1 cellular context compared by ENCODE assay signal in the genomic region with DNA sequence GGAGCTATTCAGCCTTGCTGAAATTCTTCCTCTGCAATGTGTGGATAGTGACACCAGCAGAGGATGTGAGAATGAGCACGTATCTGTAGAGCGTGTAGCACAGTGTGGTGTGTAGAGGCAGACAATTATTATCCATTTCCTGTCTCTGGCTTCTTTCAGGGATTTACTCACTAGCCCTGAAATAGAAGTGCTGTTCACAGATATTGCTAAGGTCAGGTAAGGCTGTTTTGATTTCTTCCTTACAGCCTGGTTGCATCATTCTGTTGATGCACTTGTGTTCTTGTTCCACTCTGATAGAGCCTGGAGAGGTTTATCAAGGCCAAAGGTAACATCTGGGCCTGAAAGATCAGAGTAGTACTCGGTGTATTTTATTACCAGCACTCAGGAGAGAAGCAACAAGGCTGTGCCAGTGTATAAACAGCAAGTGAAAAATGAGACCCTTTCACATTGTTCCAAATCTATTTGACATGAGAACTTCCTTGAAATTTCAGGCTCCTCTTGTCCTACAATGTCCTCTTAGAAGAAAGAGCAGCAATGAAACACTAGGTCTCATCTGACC.
TF ChIP-seq lines count a peak whose summit lies in the region.

No MANE protein-coding gene starts in this region.

TF ChIP-seq in K562, 482 proteins besides CTCF, POLR2A, EP300 and RAD21 (continued from another document and continues in another):
- TF ChIP-seq, protein P1, sequence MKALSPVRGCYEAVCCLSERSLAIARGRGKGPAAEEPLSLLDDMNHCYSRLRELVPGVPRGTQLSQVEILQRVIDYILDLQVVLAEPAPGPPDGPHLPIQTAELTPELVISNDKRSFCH (CRISPR knock-in tag; IDR thresholded peaks at IDR 0.05): no peak
- TF ChIP-seq, protein P1 (tag; IDR thresholded peaks at IDR 0.05): peak; percentile 96
- TF ChIP-seq YY1 (IDR thresholded peaks at IDR 0.05; ENCODE audit: borderline replicate concordance in 1 of 3, control insufficient read depth in 1 of 3, extremely low read depth in 1 of 3, insufficient read depth in 3 of 3, insufficient read length in 1 of 3, insufficient replicate concordance in 2 of 3, low read depth in 1 of 3, low read length in 2 of 3) (no peak), POLR2H (tag; IDR thresholded peaks at IDR 0.05; ENCODE audit: low read depth) (peak; percentile 54; the same call in 1 of the 2 replicates), ZNF197 (CRISPR knock-in tag; IDR thresholded peaks at IDR 0.05; ENCODE audit: low read depth) (no peak), MECOM (CRISPR knock-in tag; IDR thresholded peaks at IDR 0.05) (no peak), ZNF175 (CRISPR knock-in tag; IDR thresholded peaks at IDR 0.05; ENCODE audit: low read depth) (peak; percentile 89), SOX6 (IDR thresholded peaks at IDR 0.05) (peak; percentile 96), JUN (IDR thresholded peaks at IDR 0.05; ENCODE audit: borderline replicate concordance, low read depth, low read length) (peak; percentile 85; the same call in 1 of the 2 replicates), JUN (CRISPR knock-in tag; IDR thresholded peaks at IDR 0.05; ENCODE audit: borderline replicate concordance) (peak; percentile 98; the same call in 1 of the 2 replicates), PRPF4 (IDR thresholded peaks at IDR 0.05; ENCODE audit: insufficient read depth, low read depth, low read length, poor library complexity, severe bottlenecking) (no peak), HDAC1 (IDR thresholded peaks at IDR 0.05) (peak; percentile 85 to 99), KAT7 (CRISPR knock-in tag; IDR thresholded peaks at IDR 0.05; ENCODE audit: borderline replicate concordance) (no peak), ZNF3 (CRISPR knock-in tag; IDR thresholded peaks at IDR 0.05) (no peak), ZBTB8A (IDR thresholded peaks at IDR 0.05; ENCODE audit: partially characterized antibody) (no peak), ZNF140 (CRISPR knock-in tag; IDR thresholded peaks at IDR 0.05) (no peak), SMARCB1 (IDR thresholded peaks at IDR 0.05; ENCODE audit: insufficient read length, low read depth) (no peak), HNRNPLL (IDR thresholded peaks at IDR 0.05; ENCODE audit: low read depth, low read length, poor library complexity, severe bottlenecking) (no peak), NFXL1 (CRISPR knock-in tag; IDR thresholded peaks at IDR 0.05) (no peak), HMGN3 (IDR thresholded peaks at IDR 0.05; ENCODE audit: borderline replicate concordance, extremely low read depth, insufficient read length, low read depth, low read length) (peak; percentile 57), RFX1 (IDR thresholded peaks at IDR 0.05) (no peak), YBX1 (IDR thresholded peaks at IDR 0.05) (no peak), MAFF (IDR thresholded peaks at IDR 0.05; ENCODE audit: low read length) (no peak), HSF4 (CRISPR knock-in tag; IDR thresholded peaks at IDR 0.05; ENCODE audit: borderline replicate concordance) (no peak), HMG20B (CRISPR knock-in tag; IDR thresholded peaks at IDR 0.05) (no peak), KDM1A (IDR thresholded peaks at IDR 0.05) (peak; percentile 100), ZNF584 (CRISPR knock-in tag; IDR thresholded peaks at IDR 0.05; ENCODE audit: low read depth) (peak; percentile 96), FOSL1 (tag; conservative IDR thresholded peaks at IDR 0.05) (peak; percentile 75), SIX5 (IDR thresholded peaks at IDR 0.05; ENCODE audit: borderline replicate concordance in 1 of 2, insufficient read depth in 1 of 2, low read depth in 1 of 2, low read length in 2 of 2) (no peak), RNF2 (IDR thresholded peaks at IDR 0.05) (peak; percentile 93), NR2C2 (CRISPR knock-in tag; IDR thresholded peaks at IDR 0.05) (no peak), NR2C2 (tag; IDR thresholded peaks at IDR 0.05) (peak; percentile 90), SLC30A9 (CRISPR knock-in tag; IDR thresholded peaks at IDR 0.05) (no peak), HMG20A (CRISPR knock-in tag; conservative IDR thresholded peaks at IDR 0.05) (peak; percentile 76), NR2C1 (IDR thresholded peaks at IDR 0.05) (peak; percentile 70), NR2C1 (tag; IDR thresholded peaks at IDR 0.05) (peak; percentile 92), TAF9B (IDR thresholded peaks at IDR 0.05; ENCODE audit: partially characterized antibody) (peak; percentile 54), NCOA2 (IDR thresholded peaks at IDR 0.05; ENCODE audit: partially characterized antibody in 2 of 2) (peak; percentile 83 to 84), NCOR1 (IDR thresholded peaks at IDR 0.05) (peak; percentile 97), ZNF551 (CRISPR knock-in tag; IDR thresholded peaks at IDR 0.05) (no peak), SMAD4 (CRISPR knock-in tag; conservative IDR thresholded peaks at IDR 0.05) (peak; percentile 97), KLF13 (tag; IDR thresholded peaks at IDR 0.05; ENCODE audit: borderline replicate concordance, low read depth) (no peak), ZFP1 (CRISPR knock-in tag; IDR thresholded peaks at IDR 0.05) (no peak), ZFPM2 (CRISPR knock-in tag; IDR thresholded peaks at IDR 0.05) (no peak), ZNF12 (CRISPR knock-in tag; IDR thresholded peaks at IDR 0.05) (no peak), TEAD1 (CRISPR knock-in tag; IDR thresholded peaks at IDR 0.05) (peak in 1 of 2 experiments; percentile 76; a peak in 2 of 4 replicates), ZNF717 (CRISPR knock-in tag; IDR thresholded peaks at IDR 0.05) (no peak)
- TF ChIP-seq, protein P2, sequence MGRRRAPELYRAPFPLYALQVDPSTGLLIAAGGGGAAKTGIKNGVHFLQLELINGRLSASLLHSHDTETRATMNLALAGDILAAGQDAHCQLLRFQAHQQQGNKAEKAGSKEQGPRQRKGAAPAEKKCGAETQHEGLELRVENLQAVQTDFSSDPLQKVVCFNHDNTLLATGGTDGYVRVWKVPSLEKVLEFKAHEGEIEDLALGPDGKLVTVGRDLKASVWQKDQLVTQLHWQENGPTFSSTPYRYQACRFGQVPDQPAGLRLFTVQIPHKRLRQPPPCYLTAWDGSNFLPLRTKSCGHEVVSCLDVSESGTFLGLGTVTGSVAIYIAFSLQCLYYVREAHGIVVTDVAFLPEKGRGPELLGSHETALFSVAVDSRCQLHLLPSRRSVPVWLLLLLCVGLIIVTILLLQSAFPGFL (CRISPR knock-in tag; IDR thresholded peaks at IDR 0.05): no peak
- TF ChIP-seq, protein P3, sequence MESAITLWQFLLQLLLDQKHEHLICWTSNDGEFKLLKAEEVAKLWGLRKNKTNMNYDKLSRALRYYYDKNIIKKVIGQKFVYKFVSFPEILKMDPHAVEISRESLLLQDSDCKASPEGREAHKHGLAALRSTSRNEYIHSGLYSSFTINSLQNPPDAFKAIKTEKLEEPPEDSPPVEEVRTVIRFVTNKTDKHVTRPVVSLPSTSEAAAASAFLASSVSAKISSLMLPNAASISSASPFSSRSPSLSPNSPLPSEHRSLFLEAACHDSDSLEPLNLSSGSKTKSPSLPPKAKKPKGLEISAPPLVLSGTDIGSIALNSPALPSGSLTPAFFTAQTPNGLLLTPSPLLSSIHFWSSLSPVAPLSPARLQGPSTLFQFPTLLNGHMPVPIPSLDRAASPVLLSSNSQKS (CRISPR knock-in tag; IDR thresholded peaks at IDR 0.05): no peak
- TF ChIP-seq, protein P4, sequence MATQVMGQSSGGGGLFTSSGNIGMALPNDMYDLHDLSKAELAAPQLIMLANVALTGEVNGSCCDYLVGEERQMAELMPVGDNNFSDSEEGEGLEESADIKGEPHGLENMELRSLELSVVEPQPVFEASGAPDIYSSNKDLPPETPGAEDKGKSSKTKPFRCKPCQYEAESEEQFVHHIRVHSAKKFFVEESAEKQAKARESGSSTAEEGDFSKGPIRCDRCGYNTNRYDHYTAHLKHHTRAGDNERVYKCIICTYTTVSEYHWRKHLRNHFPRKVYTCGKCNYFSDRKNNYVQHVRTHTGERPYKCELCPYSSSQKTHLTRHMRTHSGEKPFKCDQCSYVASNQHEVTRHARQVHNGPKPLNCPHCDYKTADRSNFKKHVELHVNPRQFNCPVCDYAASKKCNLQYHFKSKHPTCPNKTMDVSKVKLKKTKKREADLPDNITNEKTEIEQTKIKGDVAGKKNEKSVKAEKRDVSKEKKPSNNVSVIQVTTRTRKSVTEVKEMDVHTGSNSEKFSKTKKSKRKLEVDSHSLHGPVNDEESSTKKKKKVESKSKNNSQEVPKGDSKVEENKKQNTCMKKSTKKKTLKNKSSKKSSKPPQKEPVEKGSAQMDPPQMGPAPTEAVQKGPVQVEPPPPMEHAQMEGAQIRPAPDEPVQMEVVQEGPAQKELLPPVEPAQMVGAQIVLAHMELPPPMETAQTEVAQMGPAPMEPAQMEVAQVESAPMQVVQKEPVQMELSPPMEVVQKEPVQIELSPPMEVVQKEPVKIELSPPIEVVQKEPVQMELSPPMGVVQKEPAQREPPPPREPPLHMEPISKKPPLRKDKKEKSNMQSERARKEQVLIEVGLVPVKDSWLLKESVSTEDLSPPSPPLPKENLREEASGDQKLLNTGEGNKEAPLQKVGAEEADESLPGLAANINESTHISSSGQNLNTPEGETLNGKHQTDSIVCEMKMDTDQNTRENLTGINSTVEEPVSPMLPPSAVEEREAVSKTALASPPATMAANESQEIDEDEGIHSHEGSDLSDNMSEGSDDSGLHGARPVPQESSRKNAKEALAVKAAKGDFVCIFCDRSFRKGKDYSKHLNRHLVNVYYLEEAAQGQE (CRISPR knock-in tag; IDR thresholded peaks at IDR 0.05; ENCODE audit: low read depth): no peak
- TF ChIP-seq, protein P5, sequence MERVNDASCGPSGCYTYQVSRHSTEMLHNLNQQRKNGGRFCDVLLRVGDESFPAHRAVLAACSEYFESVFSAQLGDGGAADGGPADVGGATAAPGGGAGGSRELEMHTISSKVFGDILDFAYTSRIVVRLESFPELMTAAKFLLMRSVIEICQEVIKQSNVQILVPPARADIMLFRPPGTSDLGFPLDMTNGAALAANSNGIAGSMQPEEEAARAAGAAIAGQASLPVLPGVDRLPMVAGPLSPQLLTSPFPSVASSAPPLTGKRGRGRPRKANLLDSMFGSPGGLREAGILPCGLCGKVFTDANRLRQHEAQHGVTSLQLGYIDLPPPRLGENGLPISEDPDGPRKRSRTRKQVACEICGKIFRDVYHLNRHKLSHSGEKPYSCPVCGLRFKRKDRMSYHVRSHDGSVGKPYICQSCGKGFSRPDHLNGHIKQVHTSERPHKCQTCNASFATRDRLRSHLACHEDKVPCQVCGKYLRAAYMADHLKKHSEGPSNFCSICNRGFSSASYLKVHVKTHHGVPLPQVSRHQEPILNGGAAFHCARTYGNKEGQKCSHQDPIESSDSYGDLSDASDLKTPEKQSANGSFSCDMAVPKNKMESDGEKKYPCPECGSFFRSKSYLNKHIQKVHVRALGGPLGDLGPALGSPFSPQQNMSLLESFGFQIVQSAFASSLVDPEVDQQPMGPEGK (CRISPR knock-in tag; IDR thresholded peaks at IDR 0.05; ENCODE audit: borderline replicate concordance): no peak
- TF ChIP-seq, protein P6, sequence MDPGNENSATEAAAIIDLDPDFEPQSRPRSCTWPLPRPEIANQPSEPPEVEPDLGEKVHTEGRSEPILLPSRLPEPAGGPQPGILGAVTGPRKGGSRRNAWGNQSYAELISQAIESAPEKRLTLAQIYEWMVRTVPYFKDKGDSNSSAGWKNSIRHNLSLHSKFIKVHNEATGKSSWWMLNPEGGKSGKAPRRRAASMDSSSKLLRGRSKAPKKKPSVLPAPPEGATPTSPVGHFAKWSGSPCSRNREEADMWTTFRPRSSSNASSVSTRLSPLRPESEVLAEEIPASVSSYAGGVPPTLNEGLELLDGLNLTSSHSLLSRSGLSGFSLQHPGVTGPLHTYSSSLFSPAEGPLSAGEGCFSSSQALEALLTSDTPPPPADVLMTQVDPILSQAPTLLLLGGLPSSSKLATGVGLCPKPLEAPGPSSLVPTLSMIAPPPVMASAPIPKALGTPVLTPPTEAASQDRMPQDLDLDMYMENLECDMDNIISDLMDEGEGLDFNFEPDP (CRISPR knock-in tag; IDR thresholded peaks at IDR 0.05): 0 out of 2 replicates have a peak, but pooled peaks have one; percentile 61
- TF ChIP-seq, protein P7, sequence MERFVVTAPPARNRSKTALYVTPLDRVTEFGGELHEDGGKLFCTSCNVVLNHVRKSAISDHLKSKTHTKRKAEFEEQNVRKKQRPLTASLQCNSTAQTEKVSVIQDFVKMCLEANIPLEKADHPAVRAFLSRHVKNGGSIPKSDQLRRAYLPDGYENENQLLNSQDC (CRISPR knock-in tag; IDR thresholded peaks at IDR 0.05): no peak
- TF ChIP-seq, protein P8, sequence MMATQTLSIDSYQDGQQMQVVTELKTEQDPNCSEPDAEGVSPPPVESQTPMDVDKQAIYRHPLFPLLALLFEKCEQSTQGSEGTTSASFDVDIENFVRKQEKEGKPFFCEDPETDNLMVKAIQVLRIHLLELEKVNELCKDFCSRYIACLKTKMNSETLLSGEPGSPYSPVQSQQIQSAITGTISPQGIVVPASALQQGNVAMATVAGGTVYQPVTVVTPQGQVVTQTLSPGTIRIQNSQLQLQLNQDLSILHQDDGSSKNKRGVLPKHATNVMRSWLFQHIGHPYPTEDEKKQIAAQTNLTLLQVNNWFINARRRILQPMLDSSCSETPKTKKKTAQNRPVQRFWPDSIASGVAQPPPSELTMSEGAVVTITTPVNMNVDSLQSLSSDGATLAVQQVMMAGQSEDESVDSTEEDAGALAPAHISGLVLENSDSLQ (IDR thresholded peaks at IDR 0.05): peak; percentile 39; the same call in 1 of the 2 replicates
- TF ChIP-seq, protein P9, sequence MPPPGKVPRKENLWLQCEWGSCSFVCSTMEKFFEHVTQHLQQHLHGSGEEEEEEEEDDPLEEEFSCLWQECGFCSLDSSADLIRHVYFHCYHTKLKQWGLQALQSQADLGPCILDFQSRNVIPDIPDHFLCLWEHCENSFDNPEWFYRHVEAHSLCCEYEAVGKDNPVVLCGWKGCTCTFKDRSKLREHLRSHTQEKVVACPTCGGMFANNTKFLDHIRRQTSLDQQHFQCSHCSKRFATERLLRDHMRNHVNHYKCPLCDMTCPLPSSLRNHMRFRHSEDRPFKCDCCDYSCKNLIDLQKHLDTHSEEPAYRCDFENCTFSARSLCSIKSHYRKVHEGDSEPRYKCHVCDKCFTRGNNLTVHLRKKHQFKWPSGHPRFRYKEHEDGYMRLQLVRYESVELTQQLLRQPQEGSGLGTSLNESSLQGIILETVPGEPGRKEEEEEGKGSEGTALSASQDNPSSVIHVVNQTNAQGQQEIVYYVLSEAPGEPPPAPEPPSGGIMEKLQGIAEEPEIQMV (tag; conservative IDR thresholded peaks at IDR 0.05; ENCODE audit: low read depth): no peak; the same call in 1 of the 2 replicates
- TF ChIP-seq, protein P10, sequence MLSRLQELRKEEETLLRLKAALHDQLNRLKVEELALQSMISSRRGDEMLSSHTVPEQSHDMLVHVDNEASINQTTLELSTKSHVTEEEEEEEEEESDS (CRISPR knock-in tag; IDR thresholded peaks at IDR 0.05): no peak
- TF ChIP-seq, protein P11, sequence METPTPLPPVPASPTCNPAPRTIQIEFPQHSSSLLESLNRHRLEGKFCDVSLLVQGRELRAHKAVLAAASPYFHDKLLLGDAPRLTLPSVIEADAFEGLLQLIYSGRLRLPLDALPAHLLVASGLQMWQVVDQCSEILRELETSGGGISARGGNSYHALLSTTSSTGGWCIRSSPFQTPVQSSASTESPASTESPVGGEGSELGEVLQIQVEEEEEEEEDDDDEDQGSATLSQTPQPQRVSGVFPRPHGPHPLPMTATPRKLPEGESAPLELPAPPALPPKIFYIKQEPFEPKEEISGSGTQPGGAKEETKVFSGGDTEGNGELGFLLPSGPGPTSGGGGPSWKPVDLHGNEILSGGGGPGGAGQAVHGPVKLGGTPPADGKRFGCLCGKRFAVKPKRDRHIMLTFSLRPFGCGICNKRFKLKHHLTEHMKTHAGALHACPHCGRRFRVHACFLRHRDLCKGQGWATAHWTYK (CRISPR knock-in tag; IDR thresholded peaks at IDR 0.05): peak; percentile 86
